ENCODE assay signal across 40 cellular contexts in the genomic region with DNA sequence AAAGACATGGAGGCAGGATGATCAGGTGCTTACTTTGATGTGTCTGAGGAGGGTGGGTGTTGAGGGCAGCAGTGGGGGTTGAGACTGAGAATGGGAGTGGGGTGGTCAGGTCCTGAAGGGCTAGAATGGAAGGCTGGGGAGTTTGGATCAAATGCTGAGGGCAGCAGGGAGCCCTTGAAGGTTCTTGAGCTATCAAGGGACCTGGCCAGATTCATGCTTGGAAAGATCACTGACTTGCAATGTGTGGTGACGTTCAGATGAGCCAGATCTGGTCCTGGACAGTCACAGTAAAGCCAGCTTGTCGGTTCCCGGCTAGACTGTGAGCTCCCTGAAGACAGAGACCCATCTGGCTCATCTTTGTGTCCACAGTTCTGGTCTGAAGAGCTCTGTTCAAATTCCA. TPM values are rescaled to one million over a fixed set of nuclear protein-coding genes. Genes with fewer than 3 reads are reported as not detected.
"Had no signal": no experiment of that assay in that cellular context is flagged by ENCODE, and none has a peak within 500 bp of the region (broad histone marks: within the 10 kb centered on the region; RNA-seq: fewer than 3 reads in every experiment).

No MANE protein-coding gene starts in this region.

- H3K27ac Mint-ChIP-seq: activated B cell treated with CpG ODN at 0.5 μM for 24 hours; activated CD4-positive, alpha-beta memory T cell treated with anti-CD3 and anti-CD28 coated beads for 36 hours; activated CD4-positive, alpha-beta T cell treated with anti-CD3 and anti-CD28 coated beads, Interleukin-2, amount 10 ng/mL, durations not matched to agents 24 days and 14 days; activated CD8-positive, alpha-beta T cell treated with anti-CD3 and anti-CD28 coated beads for 36 hours; activated naive CD4-positive, alpha-beta T cell treated with anti-CD3 and anti-CD28 coated beads, Interleukin-2, amount 10 ng/mL, durations not matched to agents 7 days and 5 days; activated naive CD4-positive, alpha-beta T cell treated with anti-CD3 and anti-CD28 coated beads, Interleukin-2, amount 50 U/mL, for 24 hours; activated naive CD8-positive, alpha-beta T cell; activated naive CD8-positive, alpha-beta T cell treated with anti-CD3 and anti-CD28 coated beads, Interleukin-2, amount 10 ng/mL, durations not matched to agents 7 days and 5 days; activated naive CD8-positive, alpha-beta T cell treated with anti-CD3 and anti-CD28 coated beads, Interleukin-2, amount 50 U/mL, for 24 hours; activated T-cell treated with anti-CD3 and anti-CD28 coated beads, Interleukin-2, amount 50 U/mL, for 72 hours; activated T-helper 1 cell treated with anti-CD3 and anti-CD28 coated beads, Interleukin-12 subunit alpha, Interleukin-12 subunit beta, Interleukin-2, Interleukin-4 antibody, amounts not matched to agents 30 ng/mL and 10 ng/mL and 1 ng/mL, durations not matched to agents 14 hours and 24 hours and 36 hours; activated T-helper 2 cell treated with anti-CD3 and anti-CD28 coated beads, Interferon-gamma antibody, Interleukin-2, Interleukin-4, amounts not matched to agents 10 μg/mL and 5 μg/mL and 100 μg/mL, durations not matched to agents 14 hours and 24 hours and 36 hours; T-helper 1 cell treated with Interleukin-12 subunit alpha and Interleukin-12 subunit beta and Interleukin-4 antibody, amounts not matched to agents 30 μg/mL and 1 μg/mL, for 36 hours; T-helper 2 cell treated with Interferon-gamma antibody and Interleukin-4, amounts not matched to agents 5 μg/mL and 100 μg/mL, for 36 hours had no signal

- H3K9me3 Mint-ChIP-seq: activated B cell treated with CpG ODN at 0.5 μM for 24 hours; activated CD4-positive, alpha-beta memory T cell treated with anti-CD3 and anti-CD28 coated beads for 36 hours; activated CD4-positive, alpha-beta T cell treated with anti-CD3 and anti-CD28 coated beads, Interleukin-2, amount 10 ng/mL, durations not matched to agents 24 days and 14 days; activated CD8-positive, alpha-beta T cell treated with anti-CD3 and anti-CD28 coated beads for 36 hours; activated naive CD4-positive, alpha-beta T cell treated with anti-CD3 and anti-CD28 coated beads, Interleukin-2, amount 10 ng/mL, durations not matched to agents 7 days and 5 days; activated naive CD4-positive, alpha-beta T cell treated with anti-CD3 and anti-CD28 coated beads, Interleukin-2, amount 50 U/mL, for 24 hours; activated naive CD8-positive, alpha-beta T cell treated with anti-CD3 and anti-CD28 coated beads, Interleukin-2, amount 10 ng/mL, durations not matched to agents 7 days and 5 days; activated naive CD8-positive, alpha-beta T cell treated with anti-CD3 and anti-CD28 coated beads, Interleukin-2, amount 50 U/mL, for 24 hours; activated T-cell treated with anti-CD3 and anti-CD28 coated beads, Interleukin-2, amount 50 U/mL, for 4 hours; activated T-cell treated with anti-CD3 and anti-CD28 coated beads, Interleukin-2, amount 50 U/mL, for 72 hours; activated T-helper 1 cell treated with anti-CD3 and anti-CD28 coated beads, Interleukin-12 subunit alpha, Interleukin-12 subunit beta, Interleukin-2, Interleukin-4 antibody, amounts not matched to agents 30 ng/mL and 10 ng/mL and 1 ng/mL, durations not matched to agents 14 hours and 24 hours and 36 hours; activated T-helper 2 cell treated with anti-CD3 and anti-CD28 coated beads, Interferon-gamma antibody, Interleukin-2, Interleukin-4, amounts not matched to agents 10 μg/mL and 5 μg/mL and 100 μg/mL, durations not matched to agents 14 hours and 24 hours and 36 hours; central memory CD8-positive, alpha-beta T cell; T-helper 1 cell treated with Interleukin-12 subunit alpha and Interleukin-12 subunit beta and Interleukin-4 antibody, amounts not matched to agents 30 μg/mL and 1 μg/mL, for 36 hours; T-helper 2 cell treated with Interferon-gamma antibody and Interleukin-4, amounts not matched to agents 5 μg/mL and 100 μg/mL, for 36 hours had no signal

- DNase-seq: activated B cell treated with CpG ODN at 0.5 μM for 24 hours; activated CD4-positive, alpha-beta memory T cell treated with anti-CD3 and anti-CD28 coated beads for 36 hours; activated CD4-positive, alpha-beta T cell treated with anti-CD3 and anti-CD28 coated beads for 4 hours; activated CD4-positive, alpha-beta T cell treated with anti-CD3 and anti-CD28 coated beads, Interleukin-2, amount 10 ng/mL, durations not matched to agents 24 days and 14 days; activated CD4-positive, alpha-beta T cell treated with anti-CD3 and anti-CD28 coated beads, Interleukin-2, amount 50 U/mL, for 1 hour; activated CD4-positive, alpha-beta T cell treated with anti-CD3 and anti-CD28 coated beads, Interleukin-2, amount 50 U/mL, for 4 hours; activated CD4-positive, CD25-positive, alpha-beta regulatory T cell treated with anti-CD3 and anti-CD28 coated beads, Interleukin-2, amount 50 U/mL, for 72 hours; activated CD8-positive, alpha-beta memory T cell treated with anti-CD3 and anti-CD28 coated beads, Interleukin-2, amount 50 U/mL, for 4 hours; activated CD8-positive, alpha-beta T cell treated with anti-CD3 and anti-CD28 coated beads for 36 hours; activated effector memory CD4-positive, alpha-beta T cell treated with Interleukin-2 at 50 U/mL for 16 hours; activated gamma-delta T cell; activated naive CD4-positive, alpha-beta T cell treated with anti-CD3 and anti-CD28 coated beads, Interleukin-2, amount 10 ng/mL, durations not matched to agents 7 days and 5 days; activated naive CD4-positive, alpha-beta T cell treated with Interleukin-2 at 50 U/mL for 16 hours; activated naive CD8-positive, alpha-beta T cell treated with anti-CD3 and anti-CD28 coated beads, Interleukin-2, amount 10 ng/mL, durations not matched to agents 7 days and 5 days; activated naive CD8-positive, alpha-beta T cell treated with anti-CD3 and anti-CD28 coated beads, Interleukin-2, amount 50 U/mL, for 24 hours; activated T-cell treated with anti-CD3 and anti-CD28 coated beads for 4 hours; activated T-cell treated with anti-CD3 and anti-CD28 coated beads, Interleukin-2, amount 50 U/mL, for 1 hour; activated T-cell treated with anti-CD3 and anti-CD28 coated beads, Interleukin-2, amount 50 U/mL, for 4 hours; activated T-cell treated with anti-CD3 and anti-CD28 coated beads, Interleukin-2, amount 50 U/mL, for 72 hours; amygdala; anterior cingulate cortex; body of pancreas; brain microvascular endothelial cell; caudate nucleus; cerebellar nuclear complex; T-helper 1 cell; T-helper 2 cell; T-helper 9 cell had no signal

- H3K36me3 ChIP-seq: brain microvascular endothelial cell, breast epithelium, cardiac muscle cell had no signal

- ATAC-seq: activated CD8-positive, alpha-beta T cell treated with anti-CD3 and anti-CD28 coated beads for 36 hours; activated naive CD8-positive, alpha-beta T cell treated with anti-CD3 and anti-CD28 coated beads, Interleukin-2, amount 50 U/mL, for 24 hours; activated T-cell treated with anti-CD3 and anti-CD28 coated beads, Interleukin-2, amount 50 U/mL, for 4 hours; activated T-cell treated with anti-CD3 and anti-CD28 coated beads, Interleukin-2, amount 50 U/mL, for 72 hours; body of pancreas had no signal

- H3K4me3 Mint-ChIP-seq: activated B cell treated with CpG ODN at 0.5 μM for 24 hours; activated CD4-positive, alpha-beta memory T cell treated with anti-CD3 and anti-CD28 coated beads for 36 hours; activated CD4-positive, alpha-beta T cell treated with anti-CD3 and anti-CD28 coated beads, Interleukin-2, amount 10 ng/mL, durations not matched to agents 24 days and 14 days; activated CD8-positive, alpha-beta T cell treated with anti-CD3 and anti-CD28 coated beads for 36 hours; activated naive CD4-positive, alpha-beta T cell treated with anti-CD3 and anti-CD28 coated beads, Interleukin-2, amount 10 ng/mL, durations not matched to agents 7 days and 5 days; activated naive CD4-positive, alpha-beta T cell treated with anti-CD3 and anti-CD28 coated beads, Interleukin-2, amount 50 U/mL, for 24 hours; activated naive CD8-positive, alpha-beta T cell; activated naive CD8-positive, alpha-beta T cell treated with anti-CD3 and anti-CD28 coated beads, Interleukin-2, amount 10 ng/mL, durations not matched to agents 7 days and 5 days; activated naive CD8-positive, alpha-beta T cell treated with anti-CD3 and anti-CD28 coated beads, Interleukin-2, amount 50 U/mL, for 24 hours; activated T-cell treated with anti-CD3 and anti-CD28 coated beads, Interleukin-2, amount 50 U/mL, for 4 hours; activated T-cell treated with anti-CD3 and anti-CD28 coated beads, Interleukin-2, amount 50 U/mL, for 72 hours; activated T-helper 1 cell treated with anti-CD3 and anti-CD28 coated beads, Interleukin-12 subunit alpha, Interleukin-12 subunit beta, Interleukin-2, Interleukin-4 antibody, amounts not matched to agents 30 ng/mL and 10 ng/mL and 1 ng/mL, durations not matched to agents 14 hours and 24 hours and 36 hours; central memory CD8-positive, alpha-beta T cell; T-helper 1 cell treated with Interleukin-12 subunit alpha and Interleukin-12 subunit beta and Interleukin-4 antibody, amounts not matched to agents 30 μg/mL and 1 μg/mL, for 36 hours; T-helper 2 cell treated with Interferon-gamma antibody and Interleukin-4, amounts not matched to agents 5 μg/mL and 100 μg/mL, for 36 hours had no signal

- H3K36me3 Mint-ChIP-seq: activated CD4-positive, alpha-beta memory T cell treated with anti-CD3 and anti-CD28 coated beads for 36 hours; activated naive CD4-positive, alpha-beta T cell treated with anti-CD3 and anti-CD28 coated beads, Interleukin-2, amount 10 ng/mL, durations not matched to agents 7 days and 5 days; activated naive CD4-positive, alpha-beta T cell treated with anti-CD3 and anti-CD28 coated beads, Interleukin-2, amount 50 U/mL, for 24 hours; activated naive CD8-positive, alpha-beta T cell; activated naive CD8-positive, alpha-beta T cell treated with anti-CD3 and anti-CD28 coated beads, Interleukin-2, amount 10 ng/mL, durations not matched to agents 7 days and 5 days had no signal

- H3K27me3 ChIP-seq: body of pancreas, brain microvascular endothelial cell, cardiac muscle cell had no signal

- FAIRE-seq: astrocyte, TTC549 had no signal

- H3K4me3 ChIP-seq: body of pancreas, breast epithelium, cardiac muscle cell had no signal

- H3K9me3 ChIP-seq: body of pancreas, breast epithelium had no signal

- H3K27ac ChIP-seq: body of pancreas, brain microvascular endothelial cell, breast epithelium, cardiac muscle cell, VCaP had no signal

RNA-seq across cellular contexts. Expression of gene EPHB2, which starts 3.8 kb away (rescaled TPM):
- total RNA-seq: activated CD4-positive, alpha-beta T cell treated with anti-CD3 and anti-CD28 coated beads, Interleukin-2, amount 10 ng/mL, durations not matched to agents 24 days and 14 days; activated T-helper 1 cell treated with anti-CD3 and anti-CD28 coated beads, Interleukin-12 subunit alpha, Interleukin-12 subunit beta, Interleukin-2, Interleukin-4 antibody, amounts not matched to agents 30 ng/mL and 10 ng/mL and 1 ng/mL, durations not matched to agents 14 hours and 24 hours and 36 hours; activated T-helper 2 cell treated with anti-CD3 and anti-CD28 coated beads, Interferon-gamma antibody, Interleukin-2, Interleukin-4, amounts not matched to agents 10 μg/mL and 5 μg/mL and 100 μg/mL, durations not matched to agents 14 hours and 24 hours and 36 hours had no signal
